ENCODE assay signal across 8 cellular contexts in the genomic region with DNA sequence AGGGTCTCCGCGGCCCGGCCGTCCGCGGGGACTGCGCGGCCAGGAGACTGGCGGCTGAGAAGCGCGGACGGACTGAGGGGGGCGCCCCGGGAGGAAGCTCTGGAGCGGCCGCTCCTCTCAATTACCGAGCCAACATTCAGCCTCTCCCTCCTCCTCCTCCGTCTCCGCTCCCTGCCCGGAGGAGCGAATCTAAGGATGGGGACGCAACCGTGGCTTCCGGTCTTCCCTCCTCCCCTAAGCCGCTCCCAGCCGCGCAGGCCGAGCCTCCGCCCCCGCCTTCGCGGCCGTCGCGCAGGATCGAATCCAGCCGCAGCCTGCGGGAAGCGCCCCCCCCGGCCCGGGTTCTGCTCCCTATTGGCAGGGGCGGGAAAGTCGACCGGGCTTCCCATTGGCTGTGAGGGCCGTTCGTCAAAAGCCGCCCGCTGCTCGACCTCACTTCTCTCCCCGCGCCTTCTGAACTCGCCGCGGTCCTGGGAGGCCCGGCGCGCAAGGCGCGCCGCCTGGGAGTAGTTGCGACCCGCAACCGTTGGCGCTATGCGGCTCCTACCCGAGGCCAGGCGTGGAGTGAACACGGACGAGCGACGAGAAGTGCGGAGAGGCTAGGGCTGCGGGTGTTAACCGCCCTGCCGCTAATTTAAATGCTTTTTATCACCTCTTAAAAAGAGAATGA. TPM values are rescaled to one million over a fixed set of nuclear protein-coding genes. Genes with fewer than 3 reads are reported as not detected.
DNase-seq lines count a peak whose midpoint lies in the region; ATAC-seq, FAIRE-seq and TF ChIP-seq lines count a peak whose summit lies in the region.

Gene HNRNPLL, minus strand, starts transcription at position 197 of the 670 bp plus-strand sequence. CDS start 302 bp downstream, outside the sequence.

- H3K9me3 Mint-ChIP-seq in T-helper 2 cell treated with Interferon-gamma antibody and Interleukin-4, amounts not matched to agents 5 μg/mL and 100 μg/mL, for 36 hours: no peaks in the 10 kb centered on the region

- H3K27ac Mint-ChIP-seq in T-helper 2 cell treated with Interferon-gamma antibody and Interleukin-4, amounts not matched to agents 5 μg/mL and 100 μg/mL, for 36 hours: peak within 1 kb of the TSS; percentile 85

- no peak for TF ChIP-seq CTCF in prostate gland (IDR thresholded peaks at IDR 0.05)

- H3K4me1 Mint-ChIP-seq in T-helper 2 cell treated with Interferon-gamma antibody and Interleukin-4, amounts not matched to agents 5 μg/mL and 100 μg/mL, for 36 hours (ENCODE audit: low read depth): peaks cover 51% of the 10 kb centered on the region

- ATAC-seq in HG02884 (IDR thresholded peaks at IDR 0.05; ENCODE audit: unreplicated experiment) (peak; percentile 59), left ventricle myocardium superior (peak; percentile 95)

- H3K9me3 ChIP-seq in prostate gland: no peaks in the 10 kb centered on the region

- no peaks in the 10 kb centered on the region for H3K36me3 ChIP-seq in prostate gland

- no peaks in the 10 kb centered on the region for H3K27me3 Mint-ChIP-seq in T-helper 2 cell treated with Interferon-gamma antibody and Interleukin-4, amounts not matched to agents 5 μg/mL and 100 μg/mL, for 36 hours (ENCODE audit: low read depth)

- peak; percentile 84 for DNase-seq in GM12891 (ENCODE audit: insufficient read length, low spot score)
- peak; percentile 97 to 98 for DNase-seq in NCI-H187 (lab: John Stamatoyannopoulos, UW)
- DNase-seq in T-helper 2 cell treated with Interferon-gamma antibody and Interleukin-4, amounts not matched to agents 5 μg/mL and 100 μg/mL, for 36 hours (ENCODE audit: low spot score): peak; percentile 97
- DNase-seq in anterior cingulate cortex (lab: John Stamatoyannopoulos, UW): peak; percentile 73 to 98 (median 95)
- DNase-seq in left ventricle myocardium superior: peak; percentile 99
- DNase-seq in prostate gland (ENCODE audit: low spot score): peak; percentile 97
- DNase-seq in ureter (ENCODE audit: low spot score): peak; percentile 98

- FAIRE-seq in GM12891 (lab: Jason Lieb, UNC): peak; percentile 75

- peak; percentile 74; the same call in 1 of the 2 replicates for TF ChIP-seq POLR2A in GM12891 (IDR thresholded peaks at IDR 0.05; ENCODE audit: low read depth, low read length)
- TF ChIP-seq POLR2A in prostate gland (IDR thresholded peaks at IDR 0.05): peak; percentile 97

- peak within 1 kb of the TSS; percentile 90 to 92 for H3K4me3 ChIP-seq in prostate gland

- peak within 1 kb of the TSS; percentile 97 to 98 for H3K27ac ChIP-seq in prostate gland

- peaks cover 13% of the 10 kb centered on the region for H3K36me3 Mint-ChIP-seq in T-helper 2 cell treated with Interferon-gamma antibody and Interleukin-4, amounts not matched to agents 5 μg/mL and 100 μg/mL, for 36 hours (ENCODE audit: low read depth)

- WGBS in prostate gland: under 1% methylated on average over 59 of the region's 75 CpGs

- peak within 1 kb of the TSS; percentile 90 for H3K4me3 Mint-ChIP-seq in T-helper 2 cell treated with Interferon-gamma antibody and Interleukin-4, amounts not matched to agents 5 μg/mL and 100 μg/mL, for 36 hours

- H3K27me3 ChIP-seq in prostate gland (replicated peaks; ENCODE audit: insufficient read depth): no peaks in the 10 kb centered on the region

- no peaks in the 10 kb centered on the region for H3K4me1 ChIP-seq in prostate gland (replicated peaks)

- intact Hi-C loops in left ventricle myocardium superior (cut with micrococcal nuclease) (loop anchor here (10.0 kb wide), 1 partner anchor 122 kb away; no protein-coding TSS in a partner anchor), prostate gland (cut with DNase I) (loop anchor here (2.0 to 5.0 kb wide), 3 partner anchors 64 to 134 kb away; partner anchors contain the start of gene GALM)

TF ChIP-seq in GM12891, 5 proteins besides CTCF, POLR2A, EP300 and RAD21:
- TF ChIP-seq SPI1 (IDR thresholded peaks at IDR 0.05; ENCODE audit: low read depth, low read length): 0 out of 2 replicates have a peak, but pooled peaks have one; percentile 2
- TF ChIP-seq POU2F2 (IDR thresholded peaks at IDR 0.05; ENCODE audit: low read depth, low read length): peak; percentile 30; the same call in 1 of the 2 replicates
- TF ChIP-seq PAX5 (IDR thresholded peaks at IDR 0.05; ENCODE audit: insufficient read depth, low read length, severe bottlenecking): no peak
- no peak for TF ChIP-seq POLR2AphosphoS5 (IDR thresholded peaks at IDR 0.05; ENCODE audit: low read depth, low read length)

RNA-seq across cellular contexts. Expression of gene HNRNPLL, which starts in this region (rescaled TPM):
- polyA plus RNA-seq in GM12891 (2012; ENCODE audit: low read depth, missing spikeins): 30.7 TPM
- total RNA-seq in left ventricle myocardium superior (27.0 TPM), prostate gland (10 to 100 TPM; 36.1 to 63.6 TPM), ureter (55.2 TPM)

Comparison
In these comparisons a context has a peak if more than half of its experiments do, and no peak if none do; other contexts are left out.
1. Peak in every context shown above with its lines: DNase-seq, ATAC-seq, H3K4me3 ChIP-seq and H3K27ac ChIP-seq.